In the genomic region with DNA sequence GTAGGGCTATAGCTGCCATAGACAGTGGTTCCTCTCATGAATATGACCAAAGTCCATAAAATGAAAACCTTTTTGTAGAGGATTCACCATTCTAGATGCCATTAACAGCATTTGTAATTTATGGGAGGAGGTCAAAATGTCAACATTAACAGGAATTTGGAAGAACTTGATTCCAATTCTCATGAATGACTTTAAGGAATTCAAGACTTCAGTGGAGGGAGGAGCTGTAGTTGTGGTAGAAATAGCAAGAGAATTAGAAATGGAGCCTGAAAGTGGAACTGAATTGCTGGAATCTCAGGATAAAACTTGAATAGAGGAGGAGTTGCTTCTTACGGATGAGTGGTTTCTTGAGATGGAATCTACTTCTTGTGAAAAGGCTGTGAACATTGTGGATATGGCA, we compare ENCODE assay signal across 33 cellular contexts.
"Had no signal": no experiment of that assay in that cellular context is flagged by ENCODE, and none has a peak within 500 bp of the region (broad histone marks: within the 10 kb centered on the region; RNA-seq: fewer than 3 reads in every experiment).

No MANE protein-coding gene starts in this region.

- ATAC-seq: activated CD4-positive, alpha-beta T cell treated with anti-CD3 and anti-CD28 coated beads for 36 hours; activated CD4-positive, CD25-positive, alpha-beta regulatory T cell treated with anti-CD3 and anti-CD28 coated beads, Interleukin-2, amount 50 U/mL, for 24 hours; activated CD8-positive, alpha-beta memory T cell treated with anti-CD3 and anti-CD28 coated beads, Interleukin-2, amount 10 ng/mL, durations not matched to agents 7 days and 5 days; activated CD8-positive, alpha-beta T cell treated with anti-CD3 and anti-CD28 coated beads, Interleukin-2, amount 10 ng/mL, durations not matched to agents 7 days and 5 days; activated naive CD4-positive, alpha-beta T cell treated with anti-CD3 and anti-CD28 coated beads, Interleukin-2, amount 50 U/mL, for 72 hours; activated T-helper 17 cell treated with anti-CD3 and anti-CD28 coated beads, Interleukin-2, amount 50 U/mL, for 72 hours; body of pancreas; WTC11 had no signal

- DNase-seq: activated CD4-positive, alpha-beta memory T cell treated with anti-CD3 and anti-CD28 coated beads, Interleukin-2, amount 10 ng/mL, durations not matched to agents 7 days and 5 days; activated CD4-positive, alpha-beta T cell treated with anti-CD3 and anti-CD28 coated beads for 1 hour; activated CD4-positive, alpha-beta T cell treated with anti-CD3 and anti-CD28 coated beads for 36 hours; activated CD4-positive, alpha-beta T cell treated with anti-CD3 and anti-CD28 coated beads for 48 hours; activated CD4-positive, alpha-beta T cell treated with anti-CD3 and anti-CD28 coated beads, Interleukin-2, amount 10 ng/mL, durations not matched to agents 7 days and 5 days; activated CD4-positive, alpha-beta T cell treated with anti-CD3 and anti-CD28 coated beads, Interleukin-2, amount 50 U/mL, for 48 hours; activated CD4-positive, CD25-positive, alpha-beta regulatory T cell; activated CD8-positive, alpha-beta memory T cell treated with anti-CD3 and anti-CD28 coated beads for 24 hours; activated CD8-positive, alpha-beta memory T cell treated with anti-CD3 and anti-CD28 coated beads, Interleukin-2, amount 10 ng/mL, durations not matched to agents 7 days and 5 days; activated CD8-positive, alpha-beta memory T cell treated with anti-CD3 and anti-CD28 coated beads, Interleukin-2, amount 50 U/mL, for 48 hours; activated CD8-positive, alpha-beta T cell treated with anti-CD3 and anti-CD28 coated beads, Interleukin-2, amount 10 ng/mL, durations not matched to agents 7 days and 5 days; activated effector memory CD4-positive, alpha-beta T cell treated with anti-CD3 and anti-CD28 coated beads, Interleukin-2, amount 50 U/mL, for 16 hours; activated gamma-delta T cell treated with Interleukin-2 at 50 U/mL for 16 hours; activated naive CD4-positive, alpha-beta T cell; activated naive CD4-positive, alpha-beta T cell treated with anti-CD3 and anti-CD28 coated beads for 36 hours; activated naive CD4-positive, alpha-beta T cell treated with anti-CD3 and anti-CD28 coated beads, Interleukin-2, amount 50 U/mL, for 16 hours; activated naive CD8-positive, alpha-beta T cell treated with anti-CD3 and anti-CD28 coated beads for 36 hours; activated T-cell treated with anti-CD3 and anti-CD28 coated beads, Interleukin-2, amount 50 U/mL, for 24 hours; activated T-cell treated with anti-CD3 and anti-CD28 coated beads, Interleukin-2, amount 50 U/mL, for 48 hours; adrenal gland; amniotic stem cell; aorta; body of pancreas; brain microvascular endothelial cell; central memory CD4-positive, alpha-beta T cell; SW 1271; T-helper 1 cell; T-helper 2 cell; T-helper 9 cell had no signal
